8 cellular contexts compared by ENCODE assay signal in the genomic region with DNA sequence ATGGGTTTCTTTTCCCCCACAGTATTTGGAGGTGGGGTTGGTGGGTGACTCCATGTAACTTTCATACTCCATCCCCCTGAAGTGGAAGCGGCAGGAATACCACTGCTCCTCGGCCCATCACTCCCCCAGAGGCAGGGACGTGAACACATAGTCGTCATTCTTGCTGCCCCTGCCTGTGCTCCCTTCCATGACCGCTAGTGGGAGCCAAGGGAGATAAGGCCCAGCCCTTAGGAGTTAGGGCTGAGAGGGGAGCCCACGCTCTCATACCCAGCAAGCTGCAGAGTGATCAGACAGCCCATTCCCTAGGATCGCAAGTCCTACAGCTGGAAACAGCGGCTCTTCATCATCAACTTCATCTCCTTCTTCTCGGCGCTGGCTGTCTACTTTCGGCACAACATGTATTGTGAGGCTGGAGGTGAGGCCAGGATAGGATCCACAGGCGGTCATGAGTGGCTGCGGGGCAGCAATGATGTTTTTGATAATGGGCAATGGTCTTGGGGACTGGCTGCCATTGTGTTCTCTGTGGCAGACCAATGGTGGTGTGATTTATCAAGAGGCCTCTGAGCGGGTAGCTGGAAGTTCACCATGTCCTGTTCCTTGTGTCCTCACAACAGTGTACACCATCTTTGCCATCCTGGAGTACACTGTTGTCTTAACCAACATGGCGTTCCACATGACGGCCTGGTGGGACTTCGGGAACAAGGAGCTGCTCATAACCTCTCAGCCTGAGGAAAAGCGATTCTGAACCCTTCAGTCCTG. TPM values are rescaled to one million over a fixed set of nuclear protein-coding genes. Genes with fewer than 3 reads are reported as not detected.
DNase-seq lines count a peak whose midpoint lies in the region; ATAC-seq and TF ChIP-seq lines count a peak whose summit lies in the region.

No MANE protein-coding gene starts in this region.

- H3K4ac ChIP-seq in mesendoderm (ENCODE audit: low read depth, low read length): no peak overlapping the region

- no peak overlapping the region for H2BK15ac ChIP-seq in mesendoderm (replicated peaks; ENCODE audit: low read depth)

- no peak overlapping the region for H3K18ac ChIP-seq in mesendoderm (ENCODE audit: low read length)

- peak overlapping the region; percentile 15 for H3K27ac ChIP-seq in cingulate gyrus (ENCODE audit: low read depth, low read length)
- no peak overlapping the region for H3K27ac ChIP-seq in mesendoderm (ENCODE audit: low read depth, low read length)
- no peak overlapping the region for H3K27ac ChIP-seq in SJCRH30

- H3K9ac ChIP-seq in mesendoderm (ENCODE audit: low read length): no peak overlapping the region

- WGBS in mesendoderm (ENCODE audit: extremely low coverage, insufficient coverage, low lambda C conversion rate): no CpG with 5 or more reads among the region's 18 CpGs

- no peaks in the 10 kb centered on the region for H3K9me3 ChIP-seq in SJCRH30 (replicated peaks)

- H3K56ac ChIP-seq in mesendoderm (ENCODE audit: low read length): peak overlapping the region; percentile 57

- ATAC-seq in GM21737 (IDR thresholded peaks at IDR 0.05; ENCODE audit: unreplicated experiment): peak; percentile 61

- peak overlapping the region; percentile 1 for H3K23ac ChIP-seq in mesendoderm (ENCODE audit: low read length)

- H3K4me3 ChIP-seq in GM06990 (replicated peaks; ENCODE audit: low read depth, low read length): no peak overlapping the region
- no peak overlapping the region for H3K4me3 ChIP-seq in mesendoderm (ENCODE audit: low read length)
- no peak overlapping the region for H3K4me3 ChIP-seq in SJCRH30

- DNase-seq in GM06990 (ENCODE audit: extremely low read depth, insufficient read length): peak; percentile 55
- peak; percentile 70 for DNase-seq in activated CD4-positive, alpha-beta T cell treated with anti-CD3 and anti-CD28 coated beads for 1 hour
- peak; percentile 95 for DNase-seq in mesendoderm
- peak; percentile 61 to 83 (median 70) for DNase-seq in stimulated activated naive CD4-positive, alpha-beta T cell (lab: John Stamatoyannopoulos, UW)
- DNase-seq in SJCRH30: no peak

- no peak overlapping the region for H2AK5ac ChIP-seq in mesendoderm (ENCODE audit: low read length)

- H3K79me2 ChIP-seq in mesendoderm (ENCODE audit: control insufficient read depth, insufficient read depth, low read length): no peaks in the 10 kb centered on the region

- no peak overlapping the region for H2BK5ac ChIP-seq in mesendoderm (ENCODE audit: low read length)

- H3K27me3 ChIP-seq in GM06990 (replicated peaks; ENCODE audit: control insufficient read depth, insufficient read depth, low read length) (no peaks in the 10 kb centered on the region), mesendoderm (ENCODE audit: insufficient read depth, low read length, poor library complexity) (no peaks in the 10 kb centered on the region), SJCRH30 (no peaks in the 10 kb centered on the region)

- H3K36me3 ChIP-seq in GM06990 (ENCODE audit: control insufficient read depth, insufficient read depth, low read length): peaks cover 24% of the 10 kb centered on the region
- peaks cover 10% of the 10 kb centered on the region for H3K36me3 ChIP-seq in mesendoderm (ENCODE audit: control insufficient read depth, insufficient read depth, low read length)
- H3K36me3 ChIP-seq in SJCRH30: peaks cover 12% of the 10 kb centered on the region; the same call in 1 of the 2 replicates

- H4K5ac ChIP-seq in mesendoderm (ENCODE audit: low read length): no peak overlapping the region

- H4K8ac ChIP-seq in mesendoderm (ENCODE audit: low read depth, low read length): no peak overlapping the region

- no peak overlapping the region for H3K4me2 ChIP-seq in mesendoderm (ENCODE audit: low read length)

- H2BK120ac ChIP-seq in mesendoderm (ENCODE audit: low read depth, low read length): no peak overlapping the region

- H3K4me1 ChIP-seq in mesendoderm (ENCODE audit: control insufficient read depth, low read depth, low read length): peaks cover 4% of the 10 kb centered on the region
- no peaks in the 10 kb centered on the region for H3K4me1 ChIP-seq in SJCRH30

- peak; percentile 96 for TF ChIP-seq CTCF in GM06990 (IDR thresholded peaks at IDR 0.05; ENCODE audit: insufficient read depth, low read length, poor library complexity, severe bottlenecking)
- peak; percentile 62 for TF ChIP-seq CTCF in LNCAP (IDR thresholded peaks at IDR 0.05)

- no peaks in the 10 kb centered on the region for H3K79me1 ChIP-seq in mesendoderm (ENCODE audit: low read length)

RNA-seq across cellular contexts. Expression of a gene that starts 15.9 kb away (rescaled TPM):
- 38.2 TPM for polyA plus RNA-seq in mesendoderm (2013, experiment 1 of 2)
- 34.7 TPM for polyA plus RNA-seq in mesendoderm (2013, experiment 2 of 2)
- total RNA-seq in SJCRH30 (2014; rRNA removed; shearing (Covaris generic)): 15.5 and 17.4 TPM in 2 replicates

RNA-seq across cellular contexts. Expression of a gene that starts 16.5 kb away (rescaled TPM):
- 55.1 TPM for polyA plus RNA-seq in mesendoderm (2013, experiment 1 of 2)
- polyA plus RNA-seq in mesendoderm (2013, experiment 2 of 2): 56.2 TPM
- total RNA-seq in SJCRH30 (2014; rRNA removed; shearing (Covaris generic)): 4.5 and 5.3 TPM in 2 replicates

RNA-seq across cellular contexts. Expression of a gene that starts 27.5 kb away (rescaled TPM):
- polyA plus RNA-seq in mesendoderm (2013, experiment 1 of 2): 72.3 TPM
- polyA plus RNA-seq in mesendoderm (2013, experiment 2 of 2): 72.2 TPM
- total RNA-seq in SJCRH30 (2014; rRNA removed; shearing (Covaris generic)): 191 and 217 TPM in 2 replicates

RNA-seq across cellular contexts. Expression of a gene that starts 30.6 kb away (rescaled TPM):
- polyA plus RNA-seq in mesendoderm (2013, experiment 1 of 2): 9.2 TPM
- polyA plus RNA-seq in mesendoderm (2013, experiment 2 of 2): 8.3 TPM
- 12.9 and 14.7 TPM in 2 replicates for total RNA-seq in SJCRH30 (2014; rRNA removed; shearing (Covaris generic))

Comparison
In these comparisons a context has a peak if more than half of its experiments do, and no peak if none do; other contexts are left out.
1. DNase-seq: peak in GM06990 (single experiment), activated CD4-positive, alpha-beta T cell treated with anti-CD3 and anti-CD28 coated beads for 1 hour (single experiment), mesendoderm (single experiment) and stimulated activated naive CD4-positive, alpha-beta T cell (6 of 6); none in SJCRH30 (0 of 2).